In genomic region chr14:23551266-23552028, GRCh38 we compare ENCODE assay signal across 8 cellular contexts. TPM values are rescaled to one million over a fixed set of nuclear protein-coding genes. Genes with fewer than 3 reads are reported as not detected.
DNase-seq lines count a peak whose midpoint lies in the region; ATAC-seq and TF ChIP-seq lines count a peak whose summit lies in the region.

Gene ZFHX2, minus strand, starts transcription at chr14:23551765. Its CDS starts 16,440 bp downstream, at chr14:23535325.

- TF ChIP-seq CTCF in RWPE2 (IDR thresholded peaks at IDR 0.05; ENCODE audit: poor library complexity, severe bottlenecking), result no peak

- peak; percentile 70 for ATAC-seq in RWPE2 (ENCODE audit: low read depth)

- no peaks in the 10 kb centered on the region for H3K27me3 ChIP-seq in GM23248 (replicated peaks; ENCODE audit: insufficient read depth)
- no peaks in the 10 kb centered on the region for H3K27me3 ChIP-seq in MG63
- H3K27me3 ChIP-seq in RWPE2 (ENCODE audit: insufficient read depth, poor library complexity, severe bottlenecking), result peaks cover 5% of the 10 kb centered on the region

- H3K4me1 ChIP-seq in GM23248 (ENCODE audit: insufficient read depth) (no peaks in the 10 kb centered on the region), RWPE2 (ENCODE audit: insufficient read depth, poor library complexity, severe bottlenecking) (no peaks in the 10 kb centered on the region)

- H3K9me2 ChIP-seq in GM23248 (ENCODE audit: insufficient read depth), result no peaks in the 10 kb centered on the region

- peak within 1 kb of the TSS; percentile 89 for H3K4me2 ChIP-seq in GM23248 (ENCODE audit: unreplicated experiment)

- DNase-seq in DMS153 (lab: John Stamatoyannopoulos, UW) (peak; percentile 85), GM23248 (peak; percentile 65), MG63 (peak; percentile 79), RWPE2 (ENCODE audit: low spot score) (peak; percentile 87), germinal center (ENCODE audit: low spot score) (peak; percentile 81), nucleus accumbens (lab: John Stamatoyannopoulos, UW) (peak in 54 of 56 donors; percentile 60 to 94 (median 84)), substantia nigra (lab: John Stamatoyannopoulos, UW) (peak; percentile 30 to 91 (median 79))
- peak; percentile 62 for DNase-seq in activated effector memory CD4-positive, alpha-beta T cell treated with Interleukin-2 at 50 U/mL for 16 hours

- peak within 1 kb of the TSS; percentile 45 for H3K9ac ChIP-seq in GM23248

- H3K27ac ChIP-seq in GM23248, result no peak within 1 kb of the TSS
- no peak within 1 kb of the TSS for H3K27ac ChIP-seq in RWPE2 (ENCODE audit: poor library complexity, severe bottlenecking)
- H3K27ac ChIP-seq in substantia nigra (ENCODE audit: low read depth, low read length, poor library complexity, severe bottlenecking), result peak within 1 kb of the TSS; percentile 82

- H3K9me3 ChIP-seq in GM23248 (ENCODE audit: low read depth) (no peaks in the 10 kb centered on the region), MG63 (no peaks in the 10 kb centered on the region), RWPE2 (ENCODE audit: severe bottlenecking) (no peaks in the 10 kb centered on the region)

- H3K36me3 ChIP-seq in GM23248 (ENCODE audit: low read depth) (no peaks in the 10 kb centered on the region), MG63 (no peaks in the 10 kb centered on the region), RWPE2 (ENCODE audit: low read depth) (no peaks in the 10 kb centered on the region)

- 1 to 2% methylated on average over 42 to 49 of the region's 49 CpGs for WGBS in GM23248 (ENCODE audit: low coverage in 1 of 2, low lambda C conversion rate in 2 of 2, missing lambda C conversion rate in 2 of 2), 2 experiments

- H4K20me1 ChIP-seq in GM23248 (ENCODE audit: insufficient read depth), result no peaks in the 10 kb centered on the region

- H3K4me3 ChIP-seq in GM23248, result peak within 1 kb of the TSS; percentile 73
- H3K4me3 ChIP-seq in MG63, result peak within 1 kb of the TSS; percentile 59
- peak within 1 kb of the TSS; percentile 49 for H3K4me3 ChIP-seq in RWPE2 (ENCODE audit: severe bottlenecking)

- peaks cover 3% of the 10 kb centered on the region; the same call in 1 of the 2 replicates for H3K79me2 ChIP-seq in GM23248 (ENCODE audit: insufficient read depth)

- H3F3A ChIP-seq in GM23248 (ENCODE audit: insufficient read depth), result no peaks in the 10 kb centered on the region

- in situ Hi-C loops in GM23248 (cut with MboI), result loop anchor here (10.0 kb wide), 1 partner anchor 67 kb away; no protein-coding TSS in a partner anchor

- H2AFZ ChIP-seq in GM23248, result peak within 1 kb of the TSS; percentile 90

RNA-seq across cellular contexts. Expression of gene ZFHX2, which starts in this region (rescaled TPM):
- total RNA-seq in GM23248 (2014; rRNA removed; shearing (Covaris generic)), result under 0.01 TPM in 1 of 2 replicates, not detected in the other
- polyA plus RNA-seq in GM23248 (2016; fragmentation: Nextera tagmentation; extraction: Ambion mirVana), result 0.14 and 0.49 TPM in 2 replicates
- not detected in 2 replicates for total RNA-seq in MG63 (2014; rRNA removed; shearing (Covaris generic); ENCODE audit: low replicate concordance)

Comparison
In these comparisons a context has a peak if more than half of its experiments do, and no peak if none do; other contexts are left out.
1. Peak in DNase-seq, H3K4me3 ChIP-seq, H3K9ac ChIP-seq and H3K4me2 ChIP-seq in GM23248; RNA of the gene not detected or under 1 TPM.
2. Peak in DNase-seq and H3K4me3 ChIP-seq in MG63; RNA of the gene not detected or under 1 TPM.